In the genomic region with DNA sequence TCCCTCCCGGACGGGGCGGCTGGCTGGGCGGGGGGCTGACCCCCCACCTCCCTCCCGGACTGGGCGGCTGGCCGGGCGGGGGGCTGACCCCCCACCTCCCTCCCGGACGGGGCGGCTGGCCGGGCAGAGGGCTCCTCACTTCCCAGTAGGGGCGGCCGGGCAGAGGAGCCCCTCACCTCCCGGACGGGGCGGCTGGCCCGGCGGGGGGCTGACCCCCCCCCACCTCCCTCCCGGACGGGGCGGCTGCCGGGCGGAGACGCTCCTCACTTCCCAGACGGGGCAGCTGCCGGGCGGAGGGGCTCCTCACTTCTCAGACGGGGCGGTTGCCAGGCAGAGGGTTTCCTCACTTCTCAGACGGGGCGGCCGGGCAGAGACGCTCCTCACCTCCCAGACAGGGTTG, we compare ENCODE assay signal across 14 cellular contexts. TPM values are rescaled to one million over a fixed set of nuclear protein-coding genes. Genes with fewer than 3 reads are reported as not detected.
"Had no signal": no experiment of that assay in that cellular context is flagged by ENCODE, and none has a peak within 500 bp of the region (broad histone marks: within the 10 kb centered on the region; RNA-seq: fewer than 3 reads in every experiment).

No MANE protein-coding gene starts in this region.

RNA-seq across cellular contexts. Expression of a gene that starts 58.0 kb away (rescaled TPM):
- total RNA-seq: stomach, subcutaneous adipose tissue, temporal lobe, testis, thoracic aorta, thyroid gland, tibial nerve, transverse colon, upper lobe of left lung, ureter, urinary bladder, uterus, vagina had no signal
- polyA plus RNA-seq: stomach, thymus, urinary bladder had no signal
